ENCODE assay signal across 33 cellular contexts in genomic region chr5:93417500-93417899, GRCh38.
"Had no signal": no experiment of that assay in that cellular context is flagged by ENCODE, and none has a peak within 500 bp of the region (broad histone marks: within the 10 kb centered on the region; RNA-seq: fewer than 3 reads in every experiment).

No MANE protein-coding gene starts in this region.

- H3K36me3 Mint-ChIP-seq: activated CD4-positive, alpha-beta memory T cell treated with anti-CD3 and anti-CD28 coated beads for 36 hours; activated naive CD4-positive, alpha-beta T cell treated with anti-CD3 and anti-CD28 coated beads, Interleukin-2, amount 10 ng/mL, durations not matched to agents 7 days and 5 days; activated naive CD8-positive, alpha-beta T cell; T-cell had no signal

- H3K27me3 Mint-ChIP-seq: activated B cell treated with CpG ODN at 0.5 μM for 24 hours; activated naive CD4-positive, alpha-beta T cell treated with anti-CD3 and anti-CD28 coated beads, Interleukin-2, amount 10 ng/mL, durations not matched to agents 7 days and 5 days had no signal

- DNase-seq: activated B cell treated with CpG ODN at 0.5 μM for 24 hours; activated CD4-positive, alpha-beta memory T cell treated with anti-CD3 and anti-CD28 coated beads for 36 hours; activated CD4-positive, alpha-beta T cell treated with anti-CD3 and anti-CD28 coated beads for 4 hours; activated CD4-positive, alpha-beta T cell treated with anti-CD3 and anti-CD28 coated beads, Interleukin-2, amount 50 U/mL, for 1 hour; activated CD4-positive, CD25-positive, alpha-beta regulatory T cell treated with anti-CD3 and anti-CD28 coated beads, Interleukin-2, amount 50 U/mL, for 72 hours; activated CD8-positive, alpha-beta memory T cell treated with anti-CD3 and anti-CD28 coated beads, Interleukin-2, amount 50 U/mL, for 4 hours; activated naive CD4-positive, alpha-beta T cell treated with anti-CD3 and anti-CD28 coated beads, Interleukin-2, amount 10 ng/mL, durations not matched to agents 7 days and 5 days; activated naive CD8-positive, alpha-beta T cell treated with anti-CD3 and anti-CD28 coated beads, Interleukin-2, amount 50 U/mL, for 24 hours; activated T-cell treated with anti-CD3 and anti-CD28 coated beads for 4 hours; activated T-cell treated with anti-CD3 and anti-CD28 coated beads, Interleukin-2, amount 50 U/mL, for 4 hours; anterior cingulate cortex; brain microvascular endothelial cell; central memory CD4-positive, alpha-beta T cell; NCI-H1092 treated with DMSO at 0.1 percent for 48 hours; NCI-H1694; NCI-H1930; NCI-H2081 treated with DMSO at 0.1 percent for 48 hours; NCI-H2171 treated with DMSO at 0.1 percent for 48 hours; NCI-H2227 treated with DMSO at 0.1 percent for 48 hours; NCI-H446; NCI-H524; NK-92 treated with Interleukin-12 subunit alpha and Interleukin-12 subunit beta, amount 100 ng/mL, for 24 hours; PC-3; SIG-M5; T-cell; T-helper 17 cell; T-helper 9 cell had no signal

- H3K27me3 ChIP-seq: brain microvascular endothelial cell had no signal

- H3K27ac Mint-ChIP-seq: activated B cell treated with CpG ODN at 0.5 μM for 24 hours; activated CD4-positive, alpha-beta memory T cell treated with anti-CD3 and anti-CD28 coated beads for 36 hours; activated naive CD4-positive, alpha-beta T cell treated with anti-CD3 and anti-CD28 coated beads, Interleukin-2, amount 10 ng/mL, durations not matched to agents 7 days and 5 days; activated naive CD8-positive, alpha-beta T cell; activated naive CD8-positive, alpha-beta T cell treated with anti-CD3 and anti-CD28 coated beads, Interleukin-2, amount 50 U/mL, for 24 hours; activated T-helper 1 cell treated with anti-CD3 and anti-CD28 coated beads, Interleukin-12 subunit alpha, Interleukin-12 subunit beta, Interleukin-2, Interleukin-4 antibody, amounts not matched to agents 30 ng/mL and 10 ng/mL and 1 ng/mL, durations not matched to agents 14 hours and 24 hours and 36 hours; T-cell; T-helper 17 cell had no signal

- ATAC-seq: activated naive CD8-positive, alpha-beta T cell treated with anti-CD3 and anti-CD28 coated beads, Interleukin-2, amount 50 U/mL, for 24 hours; activated T-cell treated with anti-CD3 and anti-CD28 coated beads, Interleukin-2, amount 50 U/mL, for 4 hours; PC-3; Right ventricle myocardium inferior; SK-N-SH treated with all-trans-retinoic acid at 6 μM for 48 hours; T-cell; T-helper 17 cell had no signal

- H3K27ac ChIP-seq: brain microvascular endothelial cell, RWPE1, VCaP had no signal

- H3K9me3 Mint-ChIP-seq: activated B cell treated with CpG ODN at 0.5 μM for 24 hours; activated CD4-positive, alpha-beta memory T cell treated with anti-CD3 and anti-CD28 coated beads for 36 hours; activated naive CD4-positive, alpha-beta T cell treated with anti-CD3 and anti-CD28 coated beads, Interleukin-2, amount 10 ng/mL, durations not matched to agents 7 days and 5 days; activated naive CD8-positive, alpha-beta T cell treated with anti-CD3 and anti-CD28 coated beads, Interleukin-2, amount 50 U/mL, for 24 hours; activated T-cell treated with anti-CD3 and anti-CD28 coated beads, Interleukin-2, amount 50 U/mL, for 4 hours; activated T-helper 1 cell treated with anti-CD3 and anti-CD28 coated beads, Interleukin-12 subunit alpha, Interleukin-12 subunit beta, Interleukin-2, Interleukin-4 antibody, amounts not matched to agents 30 ng/mL and 10 ng/mL and 1 ng/mL, durations not matched to agents 14 hours and 24 hours and 36 hours; T-cell had no signal

- H3K36me3 ChIP-seq: brain microvascular endothelial cell had no signal

- H3K4me3 Mint-ChIP-seq: activated B cell treated with CpG ODN at 0.5 μM for 24 hours; activated CD4-positive, alpha-beta memory T cell treated with anti-CD3 and anti-CD28 coated beads for 36 hours; activated naive CD4-positive, alpha-beta T cell treated with anti-CD3 and anti-CD28 coated beads, Interleukin-2, amount 10 ng/mL, durations not matched to agents 7 days and 5 days; activated naive CD8-positive, alpha-beta T cell; activated naive CD8-positive, alpha-beta T cell treated with anti-CD3 and anti-CD28 coated beads, Interleukin-2, amount 50 U/mL, for 24 hours; activated T-cell treated with anti-CD3 and anti-CD28 coated beads, Interleukin-2, amount 50 U/mL, for 4 hours; activated T-helper 1 cell treated with anti-CD3 and anti-CD28 coated beads, Interleukin-12 subunit alpha, Interleukin-12 subunit beta, Interleukin-2, Interleukin-4 antibody, amounts not matched to agents 30 ng/mL and 10 ng/mL and 1 ng/mL, durations not matched to agents 14 hours and 24 hours and 36 hours; T-cell; T-helper 17 cell had no signal

- H3K4me1 Mint-ChIP-seq: activated B cell treated with CpG ODN at 0.5 μM for 24 hours; activated naive CD4-positive, alpha-beta T cell treated with anti-CD3 and anti-CD28 coated beads, Interleukin-2, amount 10 ng/mL, durations not matched to agents 7 days and 5 days; activated naive CD8-positive, alpha-beta T cell treated with anti-CD3 and anti-CD28 coated beads, Interleukin-2, amount 50 U/mL, for 24 hours; T-cell had no signal
